Comparison of ENCODE assay signal across 9 cellular contexts in the genomic region with DNA sequence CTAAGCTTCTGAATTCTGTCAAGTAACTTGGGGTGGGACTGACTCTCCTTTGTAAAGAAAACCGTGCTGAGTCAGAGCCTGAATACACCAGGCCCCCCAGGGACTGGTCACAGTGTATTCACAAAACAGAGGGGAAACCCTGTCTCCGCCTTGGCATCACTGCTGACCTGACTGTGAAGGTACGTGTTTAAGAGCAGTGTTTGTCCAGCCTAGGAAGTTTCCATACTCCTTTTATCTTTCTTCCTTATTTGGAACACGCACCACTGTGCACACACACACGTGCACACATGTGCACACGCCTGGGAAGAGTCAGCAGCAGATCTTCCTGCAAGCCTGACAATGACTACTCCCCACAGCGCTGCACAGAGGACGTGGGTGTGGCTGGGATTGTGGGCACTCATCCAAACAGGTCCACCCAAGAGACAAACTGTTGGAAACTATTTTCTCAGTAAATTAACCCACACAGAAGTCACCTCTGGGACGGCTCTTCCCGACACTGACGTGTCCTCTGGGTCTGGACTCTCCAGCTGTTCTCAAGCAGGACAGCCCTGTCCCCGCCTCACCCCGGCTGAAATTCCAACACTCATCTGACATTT.
DNase-seq lines count a peak whose midpoint lies in the region; ATAC-seq and TF ChIP-seq lines count a peak whose summit lies in the region.
"Had no signal": no experiment of that assay in that cellular context is flagged by ENCODE, and none has a peak within 500 bp of the region (broad histone marks: within the 10 kb centered on the region; RNA-seq: fewer than 3 reads in every experiment).

No MANE protein-coding gene starts in this region.

- TF ChIP-seq CTCF in NB4 (IDR thresholded peaks at IDR 0.05; ENCODE audit: low read depth, low read length), result no peak
- TF ChIP-seq CTCF in upper lobe of left lung (IDR thresholded peaks at IDR 0.05), result no peak
- no peak for TF ChIP-seq CTCF in activated CD8-positive, alpha-beta T cell treated with anti-CD3 and anti-CD28 coated beads for 36 hours (IDR thresholded peaks at IDR 0.05)

- H2AFZ ChIP-seq in ACC112 (ENCODE audit: low read length, unreplicated experiment), result no peak overlapping the region

- H3K9me3 Mint-ChIP-seq in activated CD8-positive, alpha-beta T cell treated with anti-CD3 and anti-CD28 coated beads for 36 hours, result no peaks in the 10 kb centered on the region

- H3K27ac Mint-ChIP-seq in activated CD8-positive, alpha-beta T cell treated with anti-CD3 and anti-CD28 coated beads for 36 hours, result no peak overlapping the region

- H3K4me1 ChIP-seq in ACC112 (ENCODE audit: control insufficient read depth, insufficient read depth, low read length, unreplicated experiment) (peaks cover 28% of the 10 kb centered on the region), upper lobe of left lung (peaks cover 0 to 8% (median 4%) of the 10 kb centered on the region in 4 donors)

- TF ChIP-seq POLR2A in NB4 (IDR thresholded peaks at IDR 0.05; ENCODE audit: extremely low read depth, insufficient read length) (no peak), upper lobe of left lung (IDR thresholded peaks at IDR 0.05) (no peak)

- H3K36me3 ChIP-seq in ACC112 (ENCODE audit: insufficient read depth, low read length) (0 out of 2 replicates have a peak, but pooled peaks cover under 1% of the 10 kb centered on the region), upper lobe of left lung (peaks cover 0 to 6% (median under 1%) of the 10 kb centered on the region in 4 donors)
- H3K36me3 ChIP-seq: neutrophil had no signal

- ATAC-seq in GM21423 (IDR thresholded peaks at IDR 0.05; ENCODE audit: unreplicated experiment), result peak; percentile 83
- ATAC-seq in left ventricle myocardium superior, result peak; percentile 95
- peak; percentile 67 to 85 for ATAC-seq in upper lobe of left lung (ENCODE audit: low FRiP score in 2 of 2)
- no peak for ATAC-seq in activated CD8-positive, alpha-beta T cell treated with anti-CD3 and anti-CD28 coated beads for 36 hours

- CTCF ChIA-PET in activated CD8-positive, alpha-beta T cell treated with anti-CD3 and anti-CD28 coated beads for 36 hours (lab: Charles Lee), result no interaction called here

- H3K36me3 Mint-ChIP-seq in activated CD8-positive, alpha-beta T cell treated with anti-CD3 and anti-CD28 coated beads for 36 hours (ENCODE audit: low read depth), result peaks cover 9% of the 10 kb centered on the region

- POLR2A ChIA-PET in activated CD8-positive, alpha-beta T cell treated with anti-CD3 and anti-CD28 coated beads for 36 hours (lab: Charles Lee), result no interaction called here

- peak overlapping the region; percentile 87 for H3K27ac ChIP-seq in ACC112 (ENCODE audit: low read depth, low read length)
- H3K27ac ChIP-seq in upper lobe of left lung, result no peak overlapping the region
- H3K27ac ChIP-seq: neutrophil had no signal

- no peaks in the 10 kb centered on the region for H3K27me3 Mint-ChIP-seq in activated CD8-positive, alpha-beta T cell treated with anti-CD3 and anti-CD28 coated beads for 36 hours

- H3K4me3 ChIP-seq in ACC112 (ENCODE audit: low read depth, low read length) (peak overlapping the region; percentile 46), NB4 (ENCODE audit: low read depth, low read length) (no peak overlapping the region), upper lobe of left lung (no peak overlapping the region)

- no peak overlapping the region for H3K4me3 Mint-ChIP-seq in activated CD8-positive, alpha-beta T cell treated with anti-CD3 and anti-CD28 coated beads for 36 hours

- no peaks in the 10 kb centered on the region for H3K9me3 ChIP-seq in upper lobe of left lung
- H3K9me3 ChIP-seq: neutrophil had no signal

- H3K4me1 Mint-ChIP-seq in activated CD8-positive, alpha-beta T cell treated with anti-CD3 and anti-CD28 coated beads for 36 hours (ENCODE audit: low read depth), result peaks cover 17% of the 10 kb centered on the region

- TF ChIP-seq EP300 in upper lobe of left lung (IDR thresholded peaks at IDR 0.05), result peak in 1 of 4 donors; percentile 23

- no peaks in the 10 kb centered on the region for H3K27me3 ChIP-seq in ACC112 (ENCODE audit: insufficient read depth, low read length)
- no peaks in the 10 kb centered on the region for H3K27me3 ChIP-seq in upper lobe of left lung
- H3K27me3 ChIP-seq: neutrophil had no signal

- intact Hi-C loops in left ventricle myocardium superior (cut with micrococcal nuclease), result no loop called here
- intact Hi-C loops in activated CD8-positive, alpha-beta T cell treated with anti-CD3 and anti-CD28 coated beads for 36 hours (cut with micrococcal nuclease), result no loop called here

- H3K79me2 ChIP-seq in ACC112 (ENCODE audit: control insufficient read depth, insufficient read depth, low read length, unreplicated experiment), result peaks cover 8% of the 10 kb centered on the region

- DNase-seq in NB4 (ENCODE audit: low read depth), result peak; percentile 49
- DNase-seq in left ventricle myocardium superior, result peak; percentile 76
- DNase-seq in upper lobe of left lung, result no peak
- no peak for DNase-seq in anterior cingulate cortex (lab: John Stamatoyannopoulos, UW)
- DNase-seq in activated CD4-positive, alpha-beta T cell treated with anti-CD3 and anti-CD28 coated beads for 48 hours, result no peak
- DNase-seq in activated CD8-positive, alpha-beta T cell treated with anti-CD3 and anti-CD28 coated beads for 36 hours, result no peak

- WGBS in upper lobe of left lung, 2 donors, result 47 to 60% methylated on average over 13 of the region's 13 CpGs

Comparison
In these comparisons a context has a peak if more than half of its experiments do, and no peak if none do; other contexts are left out.
1. DNase-seq: peak in NB4 (single experiment) and left ventricle myocardium superior (single experiment); none in upper lobe of left lung (0 of 2), anterior cingulate cortex (0 of 58), activated CD4-positive, alpha-beta T cell treated with anti-CD3 and anti-CD28 coated beads for 48 hours (single experiment) and activated CD8-positive, alpha-beta T cell treated with anti-CD3 and anti-CD28 coated beads for 36 hours (single experiment).